In genomic region chr19:18130523-18131242, GRCh38 we compare ENCODE assay signal across 20 cellular contexts. TPM values are rescaled to one million over a fixed set of nuclear protein-coding genes. Genes with fewer than 3 reads are reported as not detected.
DNase-seq lines count a peak whose midpoint lies in the region; FAIRE-seq and TF ChIP-seq lines count a peak whose summit lies in the region.
"Had no signal": no experiment of that assay in that cellular context is flagged by ENCODE, and none has a peak within 500 bp of the region (broad histone marks: within the 10 kb centered on the region; RNA-seq: fewer than 3 reads in every experiment).

No MANE protein-coding gene starts in this region.

- DNase-seq in activated CD4-positive, alpha-beta T cell treated with anti-CD3 and anti-CD28 coated beads, Interleukin-2, amount 10 ng/mL, durations not matched to agents 7 days and 5 days: no peak
- no peak for DNase-seq in activated CD4-positive, alpha-beta T cell treated with anti-CD3 and anti-CD28 coated beads, Interleukin-2, amount 50 U/mL, for 48 hours
- DNase-seq in CD14-positive monocyte (ENCODE audit: low spot score): no peak
- no peak for DNase-seq in bronchial epithelial cell (ENCODE audit: low read depth)
- DNase-seq in osteoblast (ENCODE audit: insufficient read length, low spot score, missing footprints): peak; percentile 73
- no peak for DNase-seq in putamen (ENCODE audit: low spot score)
- no peak for DNase-seq in NCI-H524 treated with DMSO at 0.1 percent for 48 hours (lab: John Stamatoyannopoulos, UW)
- no peak for DNase-seq in small intestine
- DNase-seq: 8988T; ACHN; CD4-positive, alpha-beta T cell; COR-L47; DMS153; GF-D8; GM23248; H9; KBM-7 had no signal

- peak overlapping the region; percentile 57 for H3K27ac Mint-ChIP-seq in activated CD4-positive, alpha-beta T cell treated with anti-CD3 and anti-CD28 coated beads, Interleukin-2, amount 10 ng/mL, durations not matched to agents 7 days and 5 days
- H3K27ac Mint-ChIP-seq in CD14-positive monocyte: peak overlapping the region in 4 of 7 donors; percentile 18 to 57 (median 50)
- H3K27ac Mint-ChIP-seq: CD4-positive, alpha-beta T cell; H9 had no signal

- H3K9me3 ChIP-seq in osteoblast (ENCODE audit: low read depth, low read length) (no peaks in the 10 kb centered on the region), small intestine (ENCODE audit: control insufficient read depth, low read depth) (no peaks in the 10 kb centered on the region)
- H3K9me3 ChIP-seq: BLaER1 treated with 17β-estradiol and CSF1 and Interleukin-3, amounts not matched to agents 10 nM and 100 nM had no signal

- H3K79me2 ChIP-seq in osteoblast (ENCODE audit: insufficient read depth, low read length): no peaks in the 10 kb centered on the region

- H3K4me2 ChIP-seq in osteoblast (ENCODE audit: insufficient read depth, low read length): no peak overlapping the region
- H3K4me2 ChIP-seq: BLaER1 treated with 17β-estradiol and CSF1 and Interleukin-3, amounts not matched to agents 10 nM and 100 nM had no signal

- TF ChIP-seq CTCF in CD14-positive monocyte (IDR thresholded peaks at IDR 0.05) (no peak), bronchial epithelial cell (IDR thresholded peaks at IDR 0.05; ENCODE audit: insufficient read depth, low read length, severe bottlenecking) (no peak), osteoblast (IDR thresholded peaks at IDR 0.05; ENCODE audit: extremely low read depth, low read depth, low read length) (no peak)

- H3K4me3 Mint-ChIP-seq in activated CD4-positive, alpha-beta T cell treated with anti-CD3 and anti-CD28 coated beads, Interleukin-2, amount 10 ng/mL, durations not matched to agents 7 days and 5 days: no peak overlapping the region
- H3K4me3 Mint-ChIP-seq in CD14-positive monocyte: no peak overlapping the region
- H3K4me3 Mint-ChIP-seq: CD4-positive, alpha-beta T cell; H9 had no signal

- 95 to 97% (median 96%) methylated on average over 21 of the region's 21 CpGs for WGBS in small intestine, 3 donors

- FAIRE-seq in bronchial epithelial cell (lab: Jason Lieb, UNC): peak; percentile 40
- no peak for FAIRE-seq in small intestine (lab: Jason Lieb, UNC)
- FAIRE-seq: D721Med, HTR-8/SVneo had no signal

- H3K4me1 ChIP-seq in osteoblast (ENCODE audit: insufficient read depth, low read length) (no peaks in the 10 kb centered on the region), small intestine (ENCODE audit: control insufficient read depth in 2 of 2, insufficient read depth in 1 of 2, low read depth in 1 of 2, low read length in 1 of 2) (peaks cover 0 to 1% of the 10 kb centered on the region in 2 donors)

- intact Hi-C loops in CD14-positive monocyte (cut with micrococcal nuclease): no loop called here

- H2AFZ ChIP-seq in osteoblast (ENCODE audit: low read length): no peak overlapping the region
- H2AFZ ChIP-seq: GM23248 had no signal

- H4K20me1 ChIP-seq in osteoblast (ENCODE audit: insufficient read depth, low read length): no peaks in the 10 kb centered on the region

- H3K27me3 ChIP-seq in bronchial epithelial cell (ENCODE audit: control insufficient read depth, insufficient read depth, low read length) (no peaks in the 10 kb centered on the region), osteoblast (ENCODE audit: insufficient read depth, low read length) (no peaks in the 10 kb centered on the region), small intestine (ENCODE audit: control insufficient read depth in 2 of 2, insufficient read depth in 2 of 2, low read length in 2 of 2) (no peaks in the 10 kb centered on the region)
- H3K27me3 ChIP-seq: BLaER1 treated with 17β-estradiol and CSF1 and Interleukin-3, amounts not matched to agents 10 nM and 100 nM had no signal

- POLR2A ChIA-PET in activated CD4-positive, alpha-beta T cell treated with anti-CD3 and anti-CD28 coated beads, Interleukin-2, amount 10 ng/mL, durations not matched to agents 7 days and 5 days (lab: Charles Lee): no interaction called here

- H3K4me3 ChIP-seq in bronchial epithelial cell (ENCODE audit: low read depth, low read length) (no peak overlapping the region), osteoblast (ENCODE audit: insufficient read depth, low read length) (no peak overlapping the region), small intestine (ENCODE audit: low read depth in 1 of 2, low read length in 2 of 2) (no peak overlapping the region)
- H3K4me3 ChIP-seq: BLaER1 treated with 17β-estradiol and CSF1 and Interleukin-3, amounts not matched to agents 10 nM and 100 nM; GM23248 had no signal

- H3K4me1 Mint-ChIP-seq in activated CD4-positive, alpha-beta T cell treated with anti-CD3 and anti-CD28 coated beads, Interleukin-2, amount 10 ng/mL, durations not matched to agents 7 days and 5 days: peaks cover 8% of the 10 kb centered on the region
- H3K4me1 Mint-ChIP-seq in CD14-positive monocyte: peaks cover 18% of the 10 kb centered on the region
- H3K4me1 Mint-ChIP-seq: H9 had no signal

- no peak overlapping the region for H3K27ac ChIP-seq in osteoblast (ENCODE audit: low read depth, low read length)
- no peak overlapping the region for H3K27ac ChIP-seq in small intestine (ENCODE audit: low read depth in 1 of 2, low read length in 1 of 2)
- H3K27ac ChIP-seq: BLaER1 treated with 17β-estradiol and CSF1 and Interleukin-3, amounts not matched to agents 10 nM and 100 nM; GM23248 had no signal

- H3K27me3 Mint-ChIP-seq in activated CD4-positive, alpha-beta T cell treated with anti-CD3 and anti-CD28 coated beads, Interleukin-2, amount 10 ng/mL, durations not matched to agents 7 days and 5 days: no peaks in the 10 kb centered on the region
- H3K27me3 Mint-ChIP-seq in CD14-positive monocyte (ENCODE audit: low read depth in 3 of 3): peaks cover 0 to 1% (median 0%) of the 10 kb centered on the region in 3 donors
- H3K27me3 Mint-ChIP-seq: CD4-positive, alpha-beta T cell had no signal

- no peaks in the 10 kb centered on the region for H3K9me3 Mint-ChIP-seq in activated CD4-positive, alpha-beta T cell treated with anti-CD3 and anti-CD28 coated beads, Interleukin-2, amount 10 ng/mL, durations not matched to agents 7 days and 5 days
- H3K9me3 Mint-ChIP-seq in CD14-positive monocyte: no peaks in the 10 kb centered on the region
- H3K9me3 Mint-ChIP-seq: CD4-positive, alpha-beta T cell; H9 had no signal

- CTCF ChIA-PET in activated CD4-positive, alpha-beta T cell treated with anti-CD3 and anti-CD28 coated beads, Interleukin-2, amount 10 ng/mL, durations not matched to agents 7 days and 5 days (lab: Charles Lee): no interaction called here

- peaks cover 40% of the 10 kb centered on the region for H3K36me3 Mint-ChIP-seq in activated CD4-positive, alpha-beta T cell treated with anti-CD3 and anti-CD28 coated beads, Interleukin-2, amount 10 ng/mL, durations not matched to agents 7 days and 5 days (ENCODE audit: low read depth)
- peaks cover 70 to 95% of the 10 kb centered on the region in 2 donors for H3K36me3 Mint-ChIP-seq in CD14-positive monocyte

- peaks cover 12% of the 10 kb centered on the region for H3K36me3 ChIP-seq in bronchial epithelial cell (ENCODE audit: control insufficient read depth, insufficient read depth, low read length)
- peaks cover 42% of the 10 kb centered on the region for H3K36me3 ChIP-seq in osteoblast (ENCODE audit: insufficient read depth, low read length)
- peaks cover 16 to 50% of the 10 kb centered on the region in 2 donors for H3K36me3 ChIP-seq in small intestine (ENCODE audit: control insufficient read depth in 2 of 2, insufficient read depth in 2 of 2, low read length in 2 of 2)

RNA-seq across cellular contexts. Expression of gene PIK3R2, which starts 22.3 kb away (rescaled TPM):
- total RNA-seq in activated CD4-positive, alpha-beta T cell treated with anti-CD3 and anti-CD28 coated beads, Interleukin-2, amount 10 ng/mL, durations not matched to agents 7 days and 5 days: 10 to 100 TPM; 12.6 to 13.1 TPM
- polyA plus RNA-seq in CD14-positive monocyte: 1 to 10 TPM in 1 of 2 donors, under 1 TPM in 1; 0.99 to 2.0 TPM
- 2.6 and 4.0 TPM in 2 replicates for total RNA-seq in bronchial epithelial cell
- 25.7 and 28.0 TPM in 2 replicates for total RNA-seq in osteoblast
- 10 to 100 TPM in 1 of 3 donors, 1 to 10 TPM in 2; 1.6 to 14.2 (median 2.0) TPM for polyA plus RNA-seq in small intestine

RNA-seq across cellular contexts. Expression of gene MAST3, which starts 33.1 kb away (rescaled TPM):
- total RNA-seq in activated CD4-positive, alpha-beta T cell treated with anti-CD3 and anti-CD28 coated beads, Interleukin-2, amount 10 ng/mL, durations not matched to agents 7 days and 5 days: 10 to 100 TPM; 31.0 to 35.8 TPM
- 10 to 100 TPM in 1 of 2 donors, 1 to 10 TPM in 1; 6.8 to 12.4 TPM for polyA plus RNA-seq in CD14-positive monocyte
- total RNA-seq in bronchial epithelial cell: 0.79 and 2.2 TPM in 2 replicates
- total RNA-seq in osteoblast: 5.4 and 5.6 TPM in 2 replicates
- 10 to 100 TPM in 2 of 3 donors, 1 to 10 TPM in 1; 9.3 to 34.6 (median 22.8) TPM for polyA plus RNA-seq in small intestine

RNA-seq across cellular contexts. Expression of gene IFI30, which starts 42.9 kb away (rescaled TPM):
- total RNA-seq in activated CD4-positive, alpha-beta T cell treated with anti-CD3 and anti-CD28 coated beads, Interleukin-2, amount 10 ng/mL, durations not matched to agents 7 days and 5 days: 10 to 100 TPM; 54.1 to 58.9 TPM
- polyA plus RNA-seq in CD14-positive monocyte: 1,000 to 10,000 TPM; 4,550 to 6,022 TPM
- 17.6 and 20.6 TPM in 2 replicates for total RNA-seq in bronchial epithelial cell
- total RNA-seq in osteoblast: 110 and 126 TPM in 2 replicates
- polyA plus RNA-seq in small intestine: 100 to 1,000 TPM in 1 of 3 donors, 10 to 100 TPM in 2; 51.9 to 178 (median 91.6) TPM

RNA-seq across cellular contexts. Expression of gene IL12RB1, which starts 43.9 kb away (rescaled TPM):
- 10 to 100 TPM; 81.8 to 86.8 TPM for total RNA-seq in activated CD4-positive, alpha-beta T cell treated with anti-CD3 and anti-CD28 coated beads, Interleukin-2, amount 10 ng/mL, durations not matched to agents 7 days and 5 days
- polyA plus RNA-seq in CD14-positive monocyte (1 to 10 TPM; 7.8 to 7.9 TPM), small intestine (1 to 10 TPM in 1 of 3 donors, under 1 TPM in 2; 0.81 to 2.4 (median 0.89) TPM)
- total RNA-seq in bronchial epithelial cell (under 0.01 TPM in 1 of 2 replicates, not detected in the other), osteoblast (0.29 and 0.72 TPM in 2 replicates)
- total RNA-seq: GM23248, H9 had no signal
- polyA plus RNA-seq: GM23248 had no signal
